Comparison of ENCODE assay signal across 1 cellular context in genomic region chr15:64859226-64859625, GRCh38.
TF ChIP-seq lines count a peak whose summit lies in the region.

No MANE protein-coding gene starts in this region.

TF ChIP-seq in endothelial cell of umbilical vein, 7 proteins besides CTCF, POLR2A, EP300 and RAD21:
- TF ChIP-seq JUN (IDR thresholded peaks at IDR 0.05; ENCODE audit: borderline replicate concordance, insufficient read depth, insufficient read length, low read depth) = no peak
- TF ChIP-seq POLR2AphosphoS5 (IDR thresholded peaks at IDR 0.05; ENCODE audit: insufficient read depth, low read depth, low read length) = no peak
TF ChIP-seq in endothelial cell of umbilical vein: peak in this region for 0.
